1 cellular context compared by ENCODE assay signal in genomic region chr15:99250494-99251435, GRCh38.
TF ChIP-seq lines count a peak whose summit lies in the region.

No MANE protein-coding gene starts in this region.

TF ChIP-seq in K562, 482 proteins besides CTCF, POLR2A, EP300 and RAD21 (continued from another document and continues in another):
- TF ChIP-seq RBM25 (IDR thresholded peaks at IDR 0.05; ENCODE audit: low read depth, low read length, severe bottlenecking) (peak; percentile 89), ZNF583 (CRISPR knock-in tag; IDR thresholded peaks at IDR 0.05) (no peak), ZFP1 (CRISPR knock-in tag; IDR thresholded peaks at IDR 0.05) (no peak; the same call in 1 of the 2 replicates), MAFF (IDR thresholded peaks at IDR 0.05; ENCODE audit: low read length) (peak; percentile 50; the same call in 1 of the 2 replicates), ZNF398 (CRISPR knock-in tag; IDR thresholded peaks at IDR 0.05) (no peak), ZNF766 (CRISPR knock-in tag; conservative IDR thresholded peaks at IDR 0.05) (peak; percentile 77), ZNF165 (CRISPR knock-in tag; IDR thresholded peaks at IDR 0.05; ENCODE audit: borderline replicate concordance) (no peak), TSHZ1 (CRISPR knock-in tag; IDR thresholded peaks at IDR 0.05) (no peak), BRD9 (IDR thresholded peaks at IDR 0.05; ENCODE audit: low read depth, partially characterized antibody) (peak; percentile 39), CREBBP (IDR thresholded peaks at IDR 0.05; ENCODE audit: low read depth, low read length) (no peak), MGA (IDR thresholded peaks at IDR 0.05) (peak; percentile 83), PKNOX1 (IDR thresholded peaks at IDR 0.05) (peak; percentile 91), HIVEP1 (CRISPR knock-in tag; IDR thresholded peaks at IDR 0.05) (no peak), SMAD1 (IDR thresholded peaks at IDR 0.05; ENCODE audit: low read depth, low read length, partially characterized antibody) (peak; percentile 70), ARHGAP35 (IDR thresholded peaks at IDR 0.05; ENCODE audit: partially characterized antibody) (peak; percentile 94), ZNF395 (CRISPR knock-in tag; IDR thresholded peaks at IDR 0.05) (no peak), ZBTB7A (IDR thresholded peaks at IDR 0.05; ENCODE audit: borderline replicate concordance, control insufficient read depth, low read depth, low read length) (0 out of 2 replicates have a peak, but pooled peaks have one; percentile 2), ZNF584 (CRISPR knock-in tag; IDR thresholded peaks at IDR 0.05; ENCODE audit: low read depth) (0 out of 2 replicates have a peak, but pooled peaks have one; percentile 18), FOXP4 (CRISPR knock-in tag; IDR thresholded peaks at IDR 0.05; ENCODE audit: borderline replicate concordance) (no peak), TBL1XR1 (IDR thresholded peaks at IDR 0.05; ENCODE audit: low read length in 2 of 2) (peak in 1 of 2 experiments; percentile 70; a peak in 1 of 4 replicates), CREB3L1 (IDR thresholded peaks at IDR 0.05; ENCODE audit: borderline replicate concordance, low read depth) (peak; percentile 81), DDX20 (tag; IDR thresholded peaks at IDR 0.05; ENCODE audit: low read depth) (no peak), CGGBP1 (CRISPR knock-in tag; IDR thresholded peaks at IDR 0.05) (no peak), MAFG (tag; conservative IDR thresholded peaks at IDR 0.05) (peak; percentile 53), PYGO2 (tag; IDR thresholded peaks at IDR 0.05) (no peak)
